ENCODE assay signal across 10 cellular contexts in genomic region chr14:100709252-100709955, GRCh38. TPM values are rescaled to one million over a fixed set of nuclear protein-coding genes. Genes with fewer than 3 reads are reported as not detected.
DNase-seq lines count a peak whose midpoint lies in the region; ATAC-seq and TF ChIP-seq lines count a peak whose summit lies in the region.
"Had no signal": no experiment of that assay in that cellular context is flagged by ENCODE, and none has a peak within 500 bp of the region (broad histone marks: within the 10 kb centered on the region; RNA-seq: fewer than 3 reads in every experiment).

No MANE protein-coding gene starts in this region.

- H2AK5ac ChIP-seq in H9 (ENCODE audit: insufficient read length, low read length) (no peak overlapping the region), mesendoderm (ENCODE audit: low read length) (no peak overlapping the region)

- no CpG with 5 or more reads among the region's 50 CpGs for WGBS in H9 (ENCODE audit: extremely low coverage, insufficient read length, low lambda C conversion rate)
- WGBS in mesendoderm (ENCODE audit: extremely low coverage, insufficient coverage, low lambda C conversion rate), result no CpG with 5 or more reads among the region's 50 CpGs

- no peaks in the 10 kb centered on the region for H3K36me3 Mint-ChIP-seq in H9 (ENCODE audit: insufficient read depth in 1 of 3, low read depth in 3 of 3)

- H3K9ac ChIP-seq in H9 (ENCODE audit: extremely low read depth, insufficient read length, low read length) (no peak overlapping the region), mesendoderm (ENCODE audit: low read length) (peak overlapping the region; percentile 61)

- peaks cover 22% of the 10 kb centered on the region for H3K27me3 ChIP-seq in ACC112 (ENCODE audit: insufficient read depth, low read length)
- no peaks in the 10 kb centered on the region; the same call in 1 of the 2 replicates for H3K27me3 ChIP-seq in H9 (ENCODE audit: insufficient read depth, low read length)
- no peaks in the 10 kb centered on the region for H3K27me3 ChIP-seq in mesendoderm (ENCODE audit: insufficient read depth, low read length, poor library complexity)

- H3K18ac ChIP-seq in H9 (ENCODE audit: insufficient read length, low read depth, low read length) (no peak overlapping the region), mesendoderm (ENCODE audit: low read length) (no peak overlapping the region)

- peaks cover 22 to 33% of the 10 kb centered on the region in 2 experiments for H3K4me1 Mint-ChIP-seq in H9

- TF ChIP-seq CTCF in H9 (conservative IDR thresholded peaks at IDR 0.05), result peak; percentile 44

- DNase-seq in H9 (no peak), dermis blood vessel endothelial cell (peak; percentile 60), mesendoderm (peak; percentile 70), NCI-H446 (lab: John Stamatoyannopoulos, UW) (no peak)
- DNase-seq in effector CD8-positive, alpha-beta T cell (lab: John Stamatoyannopoulos, UW), result no peak

- H2BK5ac ChIP-seq in H9 (ENCODE audit: insufficient read length, low read length) (no peak overlapping the region), mesendoderm (ENCODE audit: low read length) (no peak overlapping the region)

- H3K23ac ChIP-seq in H9 (ENCODE audit: insufficient read length, low read depth, low read length) (no peak overlapping the region), mesendoderm (ENCODE audit: low read length) (no peak overlapping the region)

- peaks cover 0 to 7% of the 10 kb centered on the region in 2 experiments; a peak in 2 of 5 replicates for H3K9me3 Mint-ChIP-seq in H9
- H3K9me3 Mint-ChIP-seq: stimulated activated naive CD8-positive, alpha-beta T cell treated with anti-CD3 and anti-CD28 coated beads, Interleukin-15, Interleukin-2, amounts not matched to agents 100 ng/mL and 50 ng/mL, for 24 hours had no signal

- peak overlapping the region; percentile 99 for H2AFZ ChIP-seq in ACC112 (ENCODE audit: low read length, unreplicated experiment)
- no peak overlapping the region for H2AFZ ChIP-seq in H9 (ENCODE audit: low read length)

- H3K14ac ChIP-seq in H9 (ENCODE audit: insufficient read depth, low read length), result no peak overlapping the region

- no peak for ATAC-seq in HG02981 (IDR thresholded peaks at IDR 0.05; ENCODE audit: unreplicated experiment)
- ATAC-seq in HG03460 (IDR thresholded peaks at IDR 0.05; ENCODE audit: unreplicated experiment), result no peak

- no peak overlapping the region for H3K27ac Mint-ChIP-seq in H9
- H3K27ac Mint-ChIP-seq: stimulated activated naive CD8-positive, alpha-beta T cell treated with anti-CD3 and anti-CD28 coated beads, Interleukin-15, Interleukin-2, amounts not matched to agents 100 ng/mL and 50 ng/mL, for 24 hours had no signal

- H4K5ac ChIP-seq in H9 (ENCODE audit: insufficient read length, low read depth, low read length), result no peak overlapping the region
- no peak overlapping the region for H4K5ac ChIP-seq in mesendoderm (ENCODE audit: low read length)

- H2BK20ac ChIP-seq in H9 (ENCODE audit: low read depth, low read length, poor library complexity, severe bottlenecking), result no peak overlapping the region

- H2BK12ac ChIP-seq in H9 (ENCODE audit: insufficient read length, low read depth, low read length), result no peak overlapping the region

- H3K27ac ChIP-seq in ACC112 (ENCODE audit: low read depth, low read length), result no peak overlapping the region
- no peak overlapping the region for H3K27ac ChIP-seq in H9 (ENCODE audit: insufficient read length, low read depth, low read length)
- no peak overlapping the region for H3K27ac ChIP-seq in mesendoderm (ENCODE audit: low read depth, low read length)

- H4K20me1 ChIP-seq in H9 (ENCODE audit: control insufficient read depth, insufficient read depth, insufficient read length), result no peaks in the 10 kb centered on the region

- H3K4me3 Mint-ChIP-seq in H9, result peak overlapping the region; percentile 60 to 77
- H3K4me3 Mint-ChIP-seq: stimulated activated naive CD8-positive, alpha-beta T cell treated with anti-CD3 and anti-CD28 coated beads, Interleukin-15, Interleukin-2, amounts not matched to agents 100 ng/mL and 50 ng/mL, for 24 hours had no signal

- no peaks in the 10 kb centered on the region for H3K9me3 ChIP-seq in H9 (ENCODE audit: control insufficient read depth, low read depth, low read length)

- H3K36me3 ChIP-seq in ACC112 (ENCODE audit: insufficient read depth, low read length) (no peaks in the 10 kb centered on the region), mesendoderm (ENCODE audit: control insufficient read depth, insufficient read depth, low read length) (no peaks in the 10 kb centered on the region)

- no peak overlapping the region for H4K91ac ChIP-seq in H9 (ENCODE audit: insufficient read length, low read depth, low read length)

- H3K4me2 ChIP-seq in H9 (ENCODE audit: insufficient read depth, insufficient read length, low read length) (peak overlapping the region; percentile 33), mesendoderm (ENCODE audit: low read length) (peak overlapping the region; percentile 81)

- H3K4me3 ChIP-seq in ACC112 (ENCODE audit: low read depth, low read length) (peak overlapping the region; percentile 75), mesendoderm (ENCODE audit: low read length) (no peak overlapping the region)

- peaks cover 2% of the 10 kb centered on the region for H3K23me2 ChIP-seq in H9 (ENCODE audit: insufficient read length, low read depth, low read length, poor library complexity, severe bottlenecking)

- peaks cover 37% of the 10 kb centered on the region for H3K27me3 Mint-ChIP-seq in H9 (ENCODE audit: low read depth)

- no peaks in the 10 kb centered on the region for H3K79me1 ChIP-seq in H9 (ENCODE audit: insufficient read depth, low read depth, low read length, poor library complexity, severe bottlenecking)
- no peaks in the 10 kb centered on the region for H3K79me1 ChIP-seq in mesendoderm (ENCODE audit: low read length)

- H3K4ac ChIP-seq in H9 (ENCODE audit: low read depth, low read length) (no peak overlapping the region), mesendoderm (ENCODE audit: low read depth, low read length) (no peak overlapping the region)

- H4K8ac ChIP-seq in H9 (replicated peaks; ENCODE audit: insufficient read length, low read depth, low read length), result no peak overlapping the region
- no peak overlapping the region for H4K8ac ChIP-seq in mesendoderm (ENCODE audit: low read depth, low read length)

- H3K56ac ChIP-seq in H9 (ENCODE audit: insufficient read length, low read depth, low read length) (no peak overlapping the region), mesendoderm (ENCODE audit: low read length) (peak overlapping the region; percentile 81)

- H3T11ph ChIP-seq in H9 (ENCODE audit: low read length), result no peak overlapping the region

- H3K4me1 ChIP-seq in ACC112 (ENCODE audit: control insufficient read depth, insufficient read depth, low read length, unreplicated experiment), result no peaks in the 10 kb centered on the region
- no peaks in the 10 kb centered on the region for H3K4me1 ChIP-seq in H9 (ENCODE audit: insufficient read depth, low read length)
- H3K4me1 ChIP-seq in mesendoderm (ENCODE audit: control insufficient read depth, low read depth, low read length), result no peaks in the 10 kb centered on the region

- H2BK15ac ChIP-seq in H9 (ENCODE audit: low read depth, low read length) (no peak overlapping the region), mesendoderm (replicated peaks; ENCODE audit: low read depth) (no peak overlapping the region)

- H3K79me2 ChIP-seq in ACC112 (ENCODE audit: control insufficient read depth, insufficient read depth, low read length, unreplicated experiment) (no peaks in the 10 kb centered on the region), H9 (ENCODE audit: insufficient read depth, low read length) (no peaks in the 10 kb centered on the region), mesendoderm (ENCODE audit: control insufficient read depth, insufficient read depth, low read length) (no peaks in the 10 kb centered on the region)

- H2BK120ac ChIP-seq in H9 (ENCODE audit: low read depth, low read length, poor library complexity, severe bottlenecking), result no peak overlapping the region
- H2BK120ac ChIP-seq in mesendoderm (ENCODE audit: low read depth, low read length), result no peak overlapping the region

RNA-seq across cellular contexts. Expression of gene DLK1, which starts 17.3 kb away (rescaled TPM):
- total RNA-seq in H9 (2021) (2.8 and 3.2 TPM in 2 replicates), dermis blood vessel endothelial cell (not detected in 2 replicates)
- polyA plus RNA-seq in mesendoderm (2013, experiment 1 of 2), result 0.51 TPM
- 0.56 TPM for polyA plus RNA-seq in mesendoderm (2013, experiment 2 of 2)
- total RNA-seq: HT-29 had no signal

Comparison
In these comparisons a context has a peak if more than half of its experiments do, and no peak if none do; other contexts are left out.
1. DNase-seq: peak in dermis blood vessel endothelial cell (single experiment) and mesendoderm (single experiment); none in H9 (single experiment), NCI-H446 (0 of 2) and effector CD8-positive, alpha-beta T cell (single experiment).